8 cellular contexts compared by ENCODE assay signal in genomic region chr1:76075877-76076276, GRCh38. TPM values are rescaled to one million over a fixed set of nuclear protein-coding genes. Genes with fewer than 3 reads are reported as not detected.
DNase-seq lines count a peak whose midpoint lies in the region; ATAC-seq and TF ChIP-seq lines count a peak whose summit lies in the region.

No MANE protein-coding gene starts in this region.

- DNase-seq in caudate nucleus (lab: John Stamatoyannopoulos, UW) (no peak), osteocyte (ENCODE audit: extremely low spot score, unreplicated experiment) (no peak), RWPE1 (ENCODE audit: low spot score) (no peak), WERI-Rb-1 (no peak), NCI-H446 treated with DMSO at 0.1 percent for 48 hours (lab: John Stamatoyannopoulos, UW) (no peak)

- peaks cover 25% of the 10 kb centered on the region for H3K4me1 Mint-ChIP-seq in osteocyte (ENCODE audit: unreplicated experiment)

- H3K27me3 ChIP-seq in WERI-Rb-1 (ENCODE audit: insufficient read depth, low read depth, severe bottlenecking) = peaks cover 3% of the 10 kb centered on the region

- no peaks in the 10 kb centered on the region for H3K27me3 Mint-ChIP-seq in osteocyte (ENCODE audit: unreplicated experiment)

- H3K36me3 Mint-ChIP-seq in osteocyte (ENCODE audit: unreplicated experiment) = no peaks in the 10 kb centered on the region

- H3K9me3 ChIP-seq in WERI-Rb-1 (ENCODE audit: severe bottlenecking) = no peaks in the 10 kb centered on the region

- peak overlapping the region; percentile 83 for H3K27ac ChIP-seq in caudate nucleus (ENCODE audit: low read depth, low read length)
- no peak overlapping the region for H3K27ac ChIP-seq in RWPE1
- no peak overlapping the region for H3K27ac ChIP-seq in WERI-Rb-1

- no peak overlapping the region for H3K4me3 ChIP-seq in WERI-Rb-1 (ENCODE audit: low read depth, low read length)

- CTCF ChIA-PET in RWPE1 (lab: Yijun Ruan, JAX) = interaction anchor here (0.6 kb wide), 1 partner anchor 332 kb away, joined by 3 read pairs; no protein-coding TSS in a partner anchor

- H3K27ac Mint-ChIP-seq in osteocyte (ENCODE audit: unreplicated experiment) = no peak overlapping the region

- TF ChIP-seq CTCF in osteocyte (IDR thresholded peaks at IDR 0.05) (no peak), RWPE1 (conservative IDR thresholded peaks at IDR 0.05; ENCODE audit: low read depth) (no peak), WERI-Rb-1 (IDR thresholded peaks at IDR 0.05; ENCODE audit: low read depth, low read length) (no peak)

- POLR2A ChIA-PET in RWPE1 (lab: Yijun Ruan, JAX; ENCODE audit: low non-redundant PET) = no interaction called here

- no peaks in the 10 kb centered on the region for H3K9me3 Mint-ChIP-seq in osteocyte (ENCODE audit: unreplicated experiment)

- H3K4me3 Mint-ChIP-seq in osteocyte (ENCODE audit: unreplicated experiment) = peak overlapping the region; percentile 15

- peak; percentile 56 for ATAC-seq in GM18861 (IDR thresholded peaks at IDR 0.05; ENCODE audit: unreplicated experiment)
- peak; percentile 34 for ATAC-seq in HG03558 (IDR thresholded peaks at IDR 0.05; ENCODE audit: extremely low read depth, unreplicated experiment)
- ATAC-seq in GM19324 (IDR thresholded peaks at IDR 0.05; ENCODE audit: low FRiP score, unreplicated experiment) = no peak

- H3K36me3 ChIP-seq in WERI-Rb-1 = no peaks in the 10 kb centered on the region

RNA-seq across cellular contexts. Expression of gene ST6GALNAC3, which starts 1.3 kb away (rescaled TPM):
- total RNA-seq in osteocyte = 4.9 and 7.3 TPM in 2 replicates
